Comparison of ENCODE assay signal across 8 cellular contexts in the genomic region with DNA sequence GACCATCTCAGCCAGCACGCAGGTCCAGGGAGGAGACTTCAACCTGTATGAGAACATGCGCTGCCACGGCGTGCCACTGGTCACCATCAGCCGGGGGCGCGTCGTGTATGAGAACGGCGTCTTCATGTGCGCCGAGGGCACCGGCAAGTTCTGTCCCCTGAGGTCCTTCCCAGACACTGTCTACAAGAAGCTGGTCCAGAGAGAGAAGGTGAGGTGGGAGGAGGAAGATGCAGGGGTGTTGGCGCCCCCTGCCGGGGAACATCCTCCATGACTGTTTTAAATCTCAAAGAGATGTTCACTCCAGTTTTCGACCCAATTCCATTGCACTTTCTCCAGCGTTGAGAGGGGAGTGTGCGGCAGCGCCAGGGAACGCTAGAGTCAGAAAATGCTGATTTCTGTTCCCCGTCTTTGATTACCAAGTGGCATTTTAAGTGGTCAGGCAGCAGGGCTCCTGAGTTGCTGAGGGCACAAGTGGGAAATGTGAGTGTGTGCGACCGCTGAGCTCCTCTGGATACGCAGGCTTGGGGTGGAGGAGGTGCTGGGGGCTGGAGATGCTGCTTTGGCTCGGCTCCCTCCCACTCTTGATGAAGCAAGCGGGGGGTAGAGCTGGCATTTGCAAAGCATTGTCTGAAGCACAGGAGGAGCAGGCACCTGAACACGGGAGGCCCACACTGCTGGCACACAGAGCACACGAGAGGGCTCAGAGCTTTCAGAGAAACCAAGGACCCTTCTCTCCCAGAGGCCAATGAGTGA. TPM values are rescaled to one million over a fixed set of nuclear protein-coding genes. Genes with fewer than 3 reads are reported as not detected.
DNase-seq lines count a peak whose midpoint lies in the region; ATAC-seq and TF ChIP-seq lines count a peak whose summit lies in the region.

No MANE protein-coding gene starts in this region.

- H3K27ac ChIP-seq in esophagus muscularis mucosa (replicated peaks in 1 of 4): no peak overlapping the region

- ATAC-seq in stimulated activated naive B cell treated with anti-CD40 and anti-IgM and Interleukin-4, amounts not matched to agents 10 μg/mL and 1 μg/mL and 100 μg/mL, for 72 hours (replicated peaks): peak; percentile 69 to 80
- ATAC-seq in GM21717 (IDR thresholded peaks at IDR 0.05; ENCODE audit: unreplicated experiment): no peak

- H3K4me3 Mint-ChIP-seq in stimulated activated naive B cell treated with anti-CD40 and anti-IgM and Interleukin-4, amounts not matched to agents 10 μg/mL and 1 μg/mL and 100 μg/mL, for 72 hours: no peak overlapping the region

- H3K4me1 Mint-ChIP-seq in stimulated activated naive B cell treated with anti-CD40 and anti-IgM and Interleukin-4, amounts not matched to agents 10 μg/mL and 1 μg/mL and 100 μg/mL, for 72 hours: peaks cover 5 to 8% of the 10 kb centered on the region in 2 donors

- intact Hi-C loops in esophagus muscularis mucosa (cut with DNase I): loop anchor here (1.0 kb wide), 1 partner anchor 96 kb away; no protein-coding TSS in a partner anchor

- H3K9me3 ChIP-seq in esophagus muscularis mucosa: no peaks in the 10 kb centered on the region

- 43% methylated on average over 26 of the region's 28 CpGs for WGBS in esophagus muscularis mucosa

- no peaks in the 10 kb centered on the region for H3K36me3 Mint-ChIP-seq in stimulated activated naive B cell treated with anti-CD40 and anti-IgM and Interleukin-4, amounts not matched to agents 10 μg/mL and 1 μg/mL and 100 μg/mL, for 72 hours

- no peak for TF ChIP-seq POLR2A in esophagus muscularis mucosa (IDR thresholded peaks at IDR 0.05; ENCODE audit: low read depth)

- TF ChIP-seq EP300 in esophagus muscularis mucosa (IDR thresholded peaks at IDR 0.05): no peak

- H3K27ac Mint-ChIP-seq in stimulated activated naive B cell treated with anti-CD40 and anti-IgM and Interleukin-4, amounts not matched to agents 10 μg/mL and 1 μg/mL and 100 μg/mL, for 72 hours: no peak overlapping the region

- H3K27me3 Mint-ChIP-seq in stimulated activated naive B cell treated with anti-CD40 and anti-IgM and Interleukin-4, amounts not matched to agents 10 μg/mL and 1 μg/mL and 100 μg/mL, for 72 hours: peaks cover 21 to 56% of the 10 kb centered on the region in 2 donors

- H3K9me3 Mint-ChIP-seq in stimulated activated naive B cell treated with anti-CD40 and anti-IgM and Interleukin-4, amounts not matched to agents 10 μg/mL and 1 μg/mL and 100 μg/mL, for 72 hours: no peaks in the 10 kb centered on the region

- no peak overlapping the region for H3K4me3 ChIP-seq in esophagus muscularis mucosa

- no peaks in the 10 kb centered on the region for H3K36me3 ChIP-seq in esophagus muscularis mucosa

- peaks cover 0 to 54% (median 0%) of the 10 kb centered on the region in 4 donors for H3K27me3 ChIP-seq in esophagus muscularis mucosa

- DNase-seq in AG08396 (ENCODE audit: low spot score) (peak; percentile 76), GM19238 (ENCODE audit: insufficient read length, low spot score) (peak; percentile 69), NCI-H82 treated with DMSO at 0.1 percent for 48 hours (lab: John Stamatoyannopoulos, UW; ENCODE audit: unreplicated experiment) (peak; percentile 36), activated T-cell treated with anti-CD3 and anti-CD28 coated beads for 1 hour (ENCODE audit: low read depth) (peak; percentile 53), esophagus muscularis mucosa (ENCODE audit: extremely low spot score) (no peak), myocyte (ENCODE audit: low read depth) (peak; percentile 49)
- peak; percentile 33 for DNase-seq in stimulated activated naive B cell treated with anti-CD40 and anti-IgM and Interleukin-4, amounts not matched to agents 10 μg/mL and 1 μg/mL and 100 μg/mL, for 72 hours

- TF ChIP-seq CTCF in esophagus muscularis mucosa (IDR thresholded peaks at IDR 0.05): peak; percentile 50 to 79 (median 63)

- peaks cover 0 to 7% (median 3%) of the 10 kb centered on the region in 4 donors for H3K4me1 ChIP-seq in esophagus muscularis mucosa

RNA-seq across cellular contexts. Expression of gene MAPRE3, which starts 27.7 kb away (rescaled TPM):
- 10 to 100 TPM in 3 of 4 donors, 1 to 10 TPM in 1; 9.3 to 23.0 (median 13.4) TPM for total RNA-seq in esophagus muscularis mucosa
- 59.8 and 68.3 TPM in 2 replicates for total RNA-seq in myocyte
- polyA plus RNA-seq in myocyte (2012): 203 TPM
